ENCODE assay signal across 28 cellular contexts in the genomic region with DNA sequence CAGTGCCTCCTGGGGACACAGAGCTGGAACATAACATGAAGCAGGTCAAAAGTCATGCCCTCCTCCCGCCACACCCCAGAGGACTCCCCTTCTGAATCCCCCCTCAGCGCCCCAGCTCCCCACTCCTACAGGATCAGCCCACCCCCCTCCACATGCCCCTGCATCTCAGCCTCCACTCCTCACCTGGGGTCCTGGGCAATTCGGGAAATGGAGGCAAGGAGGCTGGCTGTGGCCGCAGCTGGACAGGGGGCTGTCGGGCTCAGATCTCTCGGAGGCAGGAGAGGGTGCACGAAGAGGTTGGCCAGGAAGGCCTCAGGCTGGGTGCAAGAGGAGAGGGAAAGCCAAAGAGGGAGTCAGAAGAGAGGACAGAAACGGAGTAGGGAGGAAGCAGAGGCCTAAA. TPM values are rescaled to one million over a fixed set of nuclear protein-coding genes. Genes with fewer than 3 reads are reported as not detected.
A peak's percentile ranks its signal among the peaks of the same experiment; 100 is the strongest.
DNase-seq lines count a peak whose midpoint lies in the region; ATAC-seq lines count a peak whose summit lies in the region.
"Had no signal": no experiment of that assay in that cellular context is flagged by ENCODE, and none has a peak within 500 bp of the region (broad histone marks: within the 10 kb centered on the region; RNA-seq: fewer than 3 reads in every experiment).

No MANE protein-coding gene starts in this region.

- no peaks in the 10 kb centered on the region for H3K27me3 ChIP-seq in naive thymus-derived CD4-positive, alpha-beta T cell (ENCODE audit: control insufficient read depth in 2 of 2, insufficient read depth in 2 of 2, low read length in 2 of 2)

- peaks cover 21% of the 10 kb centered on the region for H3K27me3 Mint-ChIP-seq in stimulated activated naive CD8-positive, alpha-beta T cell treated with anti-CD3 and anti-CD28 coated beads, Interleukin-15, Interleukin-2, amounts not matched to agents 100 ng/mL and 50 ng/mL, for 24 hours
- peaks cover 4% of the 10 kb centered on the region for H3K27me3 Mint-ChIP-seq in activated T-helper 17 cell treated with anti-CD3 and anti-CD28 coated beads, Interleukin-2, amount 50 U/mL, for 72 hours
- H3K27me3 Mint-ChIP-seq in naive thymus-derived CD4-positive, alpha-beta T cell, result peaks cover 0 to 33% (median 0%) of the 10 kb centered on the region in 5 donors

- CTCF ChIA-PET in naive thymus-derived CD4-positive, alpha-beta T cell (lab: Charles Lee), result interaction anchor here (1.0 to 5.2 kb wide), 5 partner anchors 9 to 54 kb away, joined by 3 to 52 read pairs (median 15); a partner anchor contains a TSS

- no peaks in the 10 kb centered on the region for H3K9me3 Mint-ChIP-seq in stimulated activated naive CD8-positive, alpha-beta T cell treated with anti-CD3 and anti-CD28 coated beads, Interleukin-15, Interleukin-2, amounts not matched to agents 100 ng/mL and 50 ng/mL, for 24 hours
- H3K9me3 Mint-ChIP-seq in activated T-helper 17 cell treated with anti-CD3 and anti-CD28 coated beads, Interleukin-2, amount 50 U/mL, for 72 hours, result peaks cover 3% of the 10 kb centered on the region
- H3K9me3 Mint-ChIP-seq in naive thymus-derived CD4-positive, alpha-beta T cell, result peaks cover 0 to 4% (median 0%) of the 10 kb centered on the region in 11 donors
- H3K9me3 Mint-ChIP-seq: activated naive CD4-positive, alpha-beta T cell treated with anti-CD3 and anti-CD28 coated beads for 36 hours; neural crest cell had no signal

- no peaks in the 10 kb centered on the region for H3K36me3 Mint-ChIP-seq in stimulated activated naive CD8-positive, alpha-beta T cell treated with anti-CD3 and anti-CD28 coated beads, Interleukin-15, Interleukin-2, amounts not matched to agents 100 ng/mL and 50 ng/mL, for 24 hours (ENCODE audit: low read depth)
- peaks cover 33% of the 10 kb centered on the region for H3K36me3 Mint-ChIP-seq in activated T-helper 17 cell treated with anti-CD3 and anti-CD28 coated beads, Interleukin-2, amount 50 U/mL, for 72 hours (ENCODE audit: low read depth)
- H3K36me3 Mint-ChIP-seq in naive thymus-derived CD4-positive, alpha-beta T cell, result peaks cover 0 to 18% (median 0%) of the 10 kb centered on the region in 5 donors

- H3K27ac ChIP-seq in naive thymus-derived CD4-positive, alpha-beta T cell (ENCODE audit: low read depth, low read length), result peak overlapping the region; percentile 97
- H3K27ac ChIP-seq: ascending aorta, cardiac muscle cell, coronary artery, parathyroid adenoma, tibial artery had no signal

- peaks cover 68% of the 10 kb centered on the region for H3K4me1 Mint-ChIP-seq in stimulated activated naive CD8-positive, alpha-beta T cell treated with anti-CD3 and anti-CD28 coated beads, Interleukin-15, Interleukin-2, amounts not matched to agents 100 ng/mL and 50 ng/mL, for 24 hours (ENCODE audit: low read depth)
- H3K4me1 Mint-ChIP-seq in activated T-helper 17 cell treated with anti-CD3 and anti-CD28 coated beads, Interleukin-2, amount 50 U/mL, for 72 hours, result peaks cover 50% of the 10 kb centered on the region
- H3K4me1 Mint-ChIP-seq in naive thymus-derived CD4-positive, alpha-beta T cell, result peaks cover 47 to 82% (median 67%) of the 10 kb centered on the region in 7 donors

- POLR2A ChIA-PET in naive thymus-derived CD4-positive, alpha-beta T cell (lab: Charles Lee), result interaction anchor here (0.9 to 3.9 kb wide), 5 partner anchors 9 to 118 kb away, joined by 3 to 28 read pairs (median 4); a partner anchor contains a TSS

- DNase-seq in stimulated activated naive CD8-positive, alpha-beta T cell treated with anti-CD3 and anti-CD28 coated beads, Interleukin-15, Interleukin-2, amounts not matched to agents 100 U/mL and 50 U/mL, for 24 hours, result no peak
- no peak for DNase-seq in naive thymus-derived CD4-positive, alpha-beta T cell
- DNase-seq in stimulated activated CD8-positive, alpha-beta memory T cell treated with anti-CD3 and anti-CD28 coated beads, Interleukin-4, amount 100 ng/mL, for 48 hours, result no peak
- DNase-seq: activated CD8-positive, alpha-beta memory T cell treated with anti-CD3 and anti-CD28 coated beads, Interleukin-2, amount 50 U/mL, for 4 hours; activated naive CD4-positive, alpha-beta T cell treated with anti-CD3 and anti-CD28 coated beads for 36 hours; effector memory CD4-positive, alpha-beta T cell; erythroblast; GF-D8; KBM-7; mammary epithelial cell; NCI-H1092 treated with DMSO at 0.1 percent for 48 hours; NCI-H1694 treated with DMSO at 0.1 percent for 48 hours; NCI-H2171; NCI-H510A treated with DMSO at 0.1 percent for 48 hours; retina; small intestine; tibial artery had no signal

- H3K27ac Mint-ChIP-seq in stimulated activated naive CD8-positive, alpha-beta T cell treated with anti-CD3 and anti-CD28 coated beads, Interleukin-15, Interleukin-2, amounts not matched to agents 100 ng/mL and 50 ng/mL, for 24 hours, result no peak overlapping the region
- H3K27ac Mint-ChIP-seq in activated T-helper 17 cell treated with anti-CD3 and anti-CD28 coated beads, Interleukin-2, amount 50 U/mL, for 72 hours, result peak overlapping the region; percentile 28
- peak overlapping the region; percentile 38 to 100 (median 94) for H3K27ac Mint-ChIP-seq in naive thymus-derived CD4-positive, alpha-beta T cell
- H3K27ac Mint-ChIP-seq: activated naive CD4-positive, alpha-beta T cell treated with anti-CD3 and anti-CD28 coated beads for 36 hours had no signal

- no peaks in the 10 kb centered on the region for H3K36me3 ChIP-seq in naive thymus-derived CD4-positive, alpha-beta T cell (ENCODE audit: control insufficient read depth in 2 of 3, insufficient read depth in 3 of 3, low read length in 3 of 3)
- H3K36me3 ChIP-seq: ascending aorta, cardiac muscle cell, tibial artery had no signal

- no peak overlapping the region for H3K4me3 ChIP-seq in naive thymus-derived CD4-positive, alpha-beta T cell (ENCODE audit: low read length)
- H3K4me3 ChIP-seq: ascending aorta, cardiac muscle cell, coronary artery, tibial artery had no signal

- peaks cover 41 to 68% of the 10 kb centered on the region in 2 donors for H3K4me1 ChIP-seq in naive thymus-derived CD4-positive, alpha-beta T cell (ENCODE audit: control insufficient read depth in 2 of 2, insufficient read depth in 2 of 2, low read length in 2 of 2)

- intact Hi-C loops in naive thymus-derived CD4-positive, alpha-beta T cell (cut with micrococcal nuclease), result no loop called here

- no peaks in the 10 kb centered on the region for H3K9me3 ChIP-seq in naive thymus-derived CD4-positive, alpha-beta T cell (ENCODE audit: control insufficient read depth in 2 of 3, low read length in 3 of 3)
- H3K9me3 ChIP-seq: ascending aorta, tibial artery had no signal

- ATAC-seq in stimulated activated naive CD8-positive, alpha-beta T cell treated with anti-CD3 and anti-CD28 coated beads, Interleukin-15, Interleukin-2, amounts not matched to agents 100 U/mL and 50 U/mL, for 24 hours, result no peak
- ATAC-seq in activated T-helper 17 cell treated with anti-CD3 and anti-CD28 coated beads, Interleukin-2, amount 50 U/mL, for 72 hours (replicated peaks), result no peak
- ATAC-seq in naive thymus-derived CD4-positive, alpha-beta T cell, result no peak
- ATAC-seq in HG02981 (IDR thresholded peaks at IDR 0.05; ENCODE audit: unreplicated experiment) (no peak), HG03135 (IDR thresholded peaks at IDR 0.05; ENCODE audit: unreplicated experiment) (no peak)

- peak overlapping the region; percentile 27 for H3K4me3 Mint-ChIP-seq in stimulated activated naive CD8-positive, alpha-beta T cell treated with anti-CD3 and anti-CD28 coated beads, Interleukin-15, Interleukin-2, amounts not matched to agents 100 ng/mL and 50 ng/mL, for 24 hours
- peak overlapping the region; percentile 86 for H3K4me3 Mint-ChIP-seq in activated T-helper 17 cell treated with anti-CD3 and anti-CD28 coated beads, Interleukin-2, amount 50 U/mL, for 72 hours
- peak overlapping the region in 9 of 10 donors; percentile 38 to 94 (median 85) for H3K4me3 Mint-ChIP-seq in naive thymus-derived CD4-positive, alpha-beta T cell
- H3K4me3 Mint-ChIP-seq: activated naive CD4-positive, alpha-beta T cell treated with anti-CD3 and anti-CD28 coated beads for 36 hours had no signal

RNA-seq across cellular contexts. Expression of a gene that starts 7.8 kb away (rescaled TPM):
- total RNA-seq in activated T-helper 17 cell treated with anti-CD3 and anti-CD28 coated beads, Interleukin-2, amount 50 U/mL, for 72 hours, result 10 to 100 TPM in 1 of 2 donors, 1 to 10 TPM in 1; 2.9 to 18.2 TPM
- total RNA-seq in naive thymus-derived CD4-positive, alpha-beta T cell, result 10 to 100 TPM; 11.3 to 46.6 (median 20.9) TPM
- polyA plus RNA-seq in naive thymus-derived CD4-positive, alpha-beta T cell, result 10 to 100 TPM; 27.0 to 49.4 TPM
- total RNA-seq: ascending aorta had no signal

RNA-seq across cellular contexts. Expression of a gene that starts 11.7 kb away (rescaled TPM):
- 10 to 100 TPM; 36.4 to 52.0 TPM for total RNA-seq in activated T-helper 17 cell treated with anti-CD3 and anti-CD28 coated beads, Interleukin-2, amount 50 U/mL, for 72 hours
- total RNA-seq in naive thymus-derived CD4-positive, alpha-beta T cell, result 10 to 100 TPM; 59.7 to 88.0 (median 76.6) TPM
- polyA plus RNA-seq in naive thymus-derived CD4-positive, alpha-beta T cell, result 10 to 100 TPM; 13.8 to 18.6 TPM

RNA-seq across cellular contexts. Expression of a gene that starts 25.7 kb away (rescaled TPM):
- total RNA-seq in activated T-helper 17 cell treated with anti-CD3 and anti-CD28 coated beads, Interleukin-2, amount 50 U/mL, for 72 hours, result 10 to 100 TPM in 1 of 2 donors, 1 to 10 TPM in 1; 8.0 to 12.1 TPM
- 10 to 100 TPM in 1 of 5 experiments, 1 to 10 TPM in 4; 2.8 to 19.1 (median 7.9) TPM for total RNA-seq in naive thymus-derived CD4-positive, alpha-beta T cell
- polyA plus RNA-seq in naive thymus-derived CD4-positive, alpha-beta T cell, result 10 to 100 TPM in 1 of 2 donors, 1 to 10 TPM in 1; 4.6 to 12.7 TPM
- total RNA-seq: SK-MEL-5 had no signal

RNA-seq across cellular contexts. Expression of a gene that starts 31.8 kb away (rescaled TPM):
- 1 to 10 TPM; 9.0 to 9.7 TPM for total RNA-seq in activated T-helper 17 cell treated with anti-CD3 and anti-CD28 coated beads, Interleukin-2, amount 50 U/mL, for 72 hours
- total RNA-seq in naive thymus-derived CD4-positive, alpha-beta T cell, result 10 to 100 TPM in 4 of 5 experiments, 1 to 10 TPM in 1; 6.7 to 17.7 (median 13.7) TPM
- not detected for polyA plus RNA-seq in naive thymus-derived CD4-positive, alpha-beta T cell
- total RNA-seq: ascending aorta had no signal

RNA-seq across cellular contexts. Expression of a gene that starts 38.4 kb away (rescaled TPM):
- under 1 TPM; 0.32 to 0.77 TPM for total RNA-seq in activated T-helper 17 cell treated with anti-CD3 and anti-CD28 coated beads, Interleukin-2, amount 50 U/mL, for 72 hours
- total RNA-seq in naive thymus-derived CD4-positive, alpha-beta T cell, result 1 to 10 TPM in 4 of 5 experiments, under 1 TPM in 1; 0.56 to 4.9 (median 3.2) TPM
- 1 to 10 TPM; 3.0 to 5.2 TPM for polyA plus RNA-seq in naive thymus-derived CD4-positive, alpha-beta T cell
- total RNA-seq: ascending aorta, RPMI7951 had no signal
- polyA plus RNA-seq: mammary epithelial cell had no signal

Comparison
In these comparisons a context has a peak if more than half of its experiments do, and no peak if none do; other contexts are left out.
1. H3K4me3 Mint-ChIP-seq: peak in every context shown above with its lines; median percentile 86 in activated T-helper 17 cell treated with anti-CD3 and anti-CD28 coated beads, Interleukin-2, amount 50 U/mL, for 72 hours; 85 in naive thymus-derived CD4-positive, alpha-beta T cell; 27 in stimulated activated naive CD8-positive, alpha-beta T cell treated with anti-CD3 and anti-CD28 coated beads, Interleukin-15, Interleukin-2, amounts not matched to agents 100 ng/mL and 50 ng/mL, for 24 hours.